ENCODE assay signal across 24 cellular contexts in genomic region chr15:98765610-98766009, GRCh38.
A peak's percentile ranks its signal among the peaks of the same experiment; 100 is the strongest.
DNase-seq lines count a peak whose midpoint lies in the region; ATAC-seq, FAIRE-seq and TF ChIP-seq lines count a peak whose summit lies in the region.
"Had no signal": no experiment of that assay in that cellular context is flagged by ENCODE, and none has a peak within 500 bp of the region (broad histone marks: within the 10 kb centered on the region; RNA-seq: fewer than 3 reads in every experiment).

No MANE protein-coding gene starts in this region.

- peak overlapping the region; percentile 31 for H2AK5ac ChIP-seq in neuronal stem cell (ENCODE audit: low read depth, low read length)

- H3K4me3 ChIP-seq in A549 (no peak overlapping the region), neuronal stem cell (ENCODE audit: low read length in 2 of 2) (no peak overlapping the region)

- peak overlapping the region; percentile 33 for H3K9ac ChIP-seq in neuronal stem cell (ENCODE audit: low read depth, low read length, poor library complexity)

- H2BK15ac ChIP-seq in neuronal stem cell (ENCODE audit: low read length) = no peak overlapping the region

- H3K9me3 Mint-ChIP-seq in chondrocyte (ENCODE audit: low read depth) = no peaks in the 10 kb centered on the region
- H3K9me3 Mint-ChIP-seq: HFFc6, IgD-negative memory B cell had no signal

- H3K27me3 ChIP-seq in neuronal stem cell (ENCODE audit: control insufficient read depth in 3 of 3, insufficient read depth in 3 of 3, low read depth in 1 of 3, low read length in 3 of 3) = no peaks in the 10 kb centered on the region

- H3K23ac ChIP-seq in neuronal stem cell (ENCODE audit: low read depth, low read length, poor library complexity) = peak overlapping the region; percentile 90

- POLR2A ChIA-PET in A549 (lab: Yijun Ruan, JAX) = no interaction called here

- H3K14ac ChIP-seq in neuronal stem cell (ENCODE audit: low read length) = no peak overlapping the region

- ATAC-seq in A549 (no peak), HG02938 (IDR thresholded peaks at IDR 0.05; ENCODE audit: unreplicated experiment) (no peak)

- H3K4me1 ChIP-seq in A549 (peaks cover 52% of the 10 kb centered on the region), neuronal stem cell (ENCODE audit: control insufficient read depth in 2 of 2, insufficient read depth in 1 of 2, low read depth in 1 of 2, low read length in 2 of 2) (peaks cover 3 to 15% of the 10 kb centered on the region in 2 donors)

- no peak for TF ChIP-seq EP300 in A549 (IDR thresholded peaks at IDR 0.05)
- no peak for TF ChIP-seq EP300 in Ishikawa (IDR thresholded peaks at IDR 0.05; ENCODE audit: borderline replicate concordance)

- H3K9me3 ChIP-seq in A549 (no peaks in the 10 kb centered on the region), neuronal stem cell (replicated peaks in 1 of 2; ENCODE audit: control insufficient read depth in 2 of 2, insufficient read depth in 1 of 2, low read depth in 1 of 2, low read length in 2 of 2) (peaks cover 3 to 7% of the 10 kb centered on the region in 2 donors)

- H3K4me3 Mint-ChIP-seq in chondrocyte (ENCODE audit: unreplicated experiment) = no peak overlapping the region
- H3K4me3 Mint-ChIP-seq: B cell, HFFc6 had no signal

- H2BK12ac ChIP-seq in neuronal stem cell (ENCODE audit: low read length) = peak overlapping the region; percentile 68

- CTCF ChIA-PET in A549 (lab: Yijun Ruan, JAX) = interaction anchor here (0.7 to 8.4 kb wide), 3 partner anchors 8 to 238 kb away, joined by 3 to 80 read pairs (median 3); no protein-coding TSS in a partner anchor

- H3K4ac ChIP-seq in neuronal stem cell (ENCODE audit: low read length) = no peak overlapping the region

- in situ Hi-C loops in KBM-7 (cut with MboI; ENCODE audit: low pct_unique_long_range_greater_than_20kb, low sequenced_read_pairs) = no loop called here

- peak overlapping the region; percentile 1 for H3K27ac Mint-ChIP-seq in chondrocyte (ENCODE audit: unreplicated experiment)
- H3K27ac Mint-ChIP-seq: B cell, HFFc6, IgD-negative memory B cell had no signal

- H3K36me3 ChIP-seq in neuronal stem cell (replicated peaks in 1 of 2; ENCODE audit: control insufficient read depth in 2 of 2, insufficient read depth in 2 of 2, low read length in 2 of 2) = no peaks in the 10 kb centered on the region

- TF ChIP-seq RAD21 in A549 (conservative IDR thresholded peaks at IDR 0.05 in 1 of 2, IDR thresholded peaks at IDR 0.05 in 1 of 2) = no peak
- TF ChIP-seq RAD21 in Ishikawa (IDR thresholded peaks at IDR 0.05; ENCODE audit: low read depth) = no peak

- H3K18ac ChIP-seq in neuronal stem cell (ENCODE audit: low read length) = peak overlapping the region; percentile 81

- H3K79me1 ChIP-seq in neuronal stem cell (ENCODE audit: low read depth, low read length) = peaks cover 7% of the 10 kb centered on the region

- no peak overlapping the region for H4K8ac ChIP-seq in neuronal stem cell (ENCODE audit: low read depth, low read length)

- H4K91ac ChIP-seq in neuronal stem cell (ENCODE audit: low read depth, low read length, poor library complexity) = peak overlapping the region; percentile 6

- TF ChIP-seq CTCF in A549 (IDR thresholded peaks at IDR 0.05) = no peak
- no peak for TF ChIP-seq CTCF in chondrocyte (IDR thresholded peaks at IDR 0.05)

- H3K27me3 Mint-ChIP-seq in chondrocyte (ENCODE audit: low read depth) = no peaks in the 10 kb centered on the region

- H3K27ac ChIP-seq in A549 (no peak overlapping the region), neuronal stem cell (replicated peaks; ENCODE audit: low read length) (no peak overlapping the region)

- no peaks in the 10 kb centered on the region for H3K36me3 Mint-ChIP-seq in chondrocyte (ENCODE audit: low read depth)

- H3K4me2 ChIP-seq in A549 = no peak overlapping the region
- no peak overlapping the region for H3K4me2 ChIP-seq in neuronal stem cell (ENCODE audit: insufficient read depth, low read length, poor library complexity, severe bottlenecking)

- no peak for FAIRE-seq in A549 (lab: Jason Lieb, UNC)
- FAIRE-seq: RCC 7860 had no signal

- 83% methylated on average over 2 of the region's 2 CpGs for WGBS in A549 (ENCODE audit: missing lambda C conversion rate)
- WGBS in neuronal stem cell (ENCODE audit: extremely low coverage in 2 of 2, insufficient read length in 2 of 2, insufficient replicate concordance in 1 of 2), 2 donors = no CpG with 5 or more reads among the region's 2 CpGs

- H2BK5ac ChIP-seq in neuronal stem cell (ENCODE audit: low read length) = no peak overlapping the region

- peaks cover 63% of the 10 kb centered on the region for H3K4me1 Mint-ChIP-seq in chondrocyte (ENCODE audit: low read depth)

- TF ChIP-seq POLR2A in A549 (IDR thresholded peaks at IDR 0.05; ENCODE audit: low read length) = no peak; the same call in 1 of the 2 replicates

- no peak for DNase-seq in A549 (ENCODE audit: low read depth in 1 of 2, low spot score in 1 of 2)
- no peak for DNase-seq in chondrocyte (ENCODE audit: low spot score)
- no peak for DNase-seq in neuronal stem cell (ENCODE audit: low spot score)
- no peak for DNase-seq in retina
- no peak for DNase-seq in occipital lobe (lab: John Stamatoyannopoulos, UW)
- no peak for DNase-seq in KBM-7
- DNase-seq: COR-L47, DMS 273 treated with DMSO at 0.1 percent for 48 hours, DMS79 treated with DMSO at 0.1 percent for 48 hours, H7, HFFc6, Kasumi-1, NCI-H1694, NCI-H2081 treated with DMSO at 0.1 percent for 48 hours, NCI-H2171 treated with DMSO at 0.1 percent for 48 hours, NCI-H524 treated with DMSO at 0.1 percent for 48 hours, NCI-H82, OCI-M1, Right ventricle myocardium superior had no signal

- H2AFZ ChIP-seq in neuronal stem cell (ENCODE audit: low read length) = no peak overlapping the region

- H2BK120ac ChIP-seq in neuronal stem cell (ENCODE audit: low read depth, low read length) = no peak overlapping the region

TF ChIP-seq in A549, 52 proteins besides CTCF, POLR2A, EP300 and RAD21:
- TF ChIP-seq CEBPB (IDR thresholded peaks at IDR 0.05) (peak; percentile 59 to 62; a peak in 3 of 4 replicates), KDM5A (IDR thresholded peaks at IDR 0.05) (no peak), RFX5 (IDR thresholded peaks at IDR 0.05) (no peak)

TF ChIP-seq in Ishikawa, 13 proteins besides CTCF, POLR2A, EP300 and RAD21:
- TF ChIP-seq CEBPB (IDR thresholded peaks at IDR 0.05) (0 out of 2 replicates have a peak, but pooled peaks have one; percentile 7), TEAD4 (IDR thresholded peaks at IDR 0.05) (no peak)
